Comparison of ENCODE assay signal across 15 cellular contexts in genomic region chr19:1168562-1168873, GRCh38. TPM values are rescaled to one million over a fixed set of nuclear protein-coding genes. Genes with fewer than 3 reads are reported as not detected.
A peak's percentile ranks its signal among the peaks of the same experiment; 100 is the strongest.
DNase-seq lines count a peak whose midpoint lies in the region; ATAC-seq and TF ChIP-seq lines count a peak whose summit lies in the region.
"Had no signal": no experiment of that assay in that cellular context is flagged by ENCODE, and none has a peak within 500 bp of the region (broad histone marks: within the 10 kb centered on the region; RNA-seq: fewer than 3 reads in every experiment).

No MANE protein-coding gene starts in this region.

- TF ChIP-seq EP300 in SK-N-SH (IDR thresholded peaks at IDR 0.05; ENCODE audit: borderline replicate concordance in 1 of 2, low read depth in 1 of 2, low read length in 1 of 2): no peak

- H3K36me3 ChIP-seq in SK-N-SH (replicated peaks in 1 of 2; ENCODE audit: control insufficient read depth in 1 of 2, insufficient read depth in 2 of 2, low read length in 1 of 2) (peaks cover 0 to 5% of the 10 kb centered on the region in 2 experiments), esophagus (ENCODE audit: control insufficient read depth in 2 of 2, insufficient read depth in 2 of 2, low read length in 1 of 2) (peaks cover 0 to 15% of the 10 kb centered on the region in 2 donors), neuronal stem cell (replicated peaks in 1 of 2; ENCODE audit: control insufficient read depth in 2 of 2, insufficient read depth in 2 of 2, low read length in 2 of 2) (peaks cover 9 to 22% of the 10 kb centered on the region in 2 donors), urinary bladder (ENCODE audit: insufficient read depth) (no peaks in the 10 kb centered on the region), right atrium auricular region (no peaks in the 10 kb centered on the region)

- H3K4me2 ChIP-seq in SK-N-SH (peak overlapping the region; percentile 73), neuronal stem cell (ENCODE audit: insufficient read depth, low read length, poor library complexity, severe bottlenecking) (no peak overlapping the region)

- peaks cover 4% of the 10 kb centered on the region for H3F3A ChIP-seq in SK-N-SH (replicated peaks; ENCODE audit: insufficient read depth)

- H3K79me1 ChIP-seq in neuronal stem cell (ENCODE audit: low read depth, low read length): peaks cover 35% of the 10 kb centered on the region

- H3K9me2 ChIP-seq in SK-N-SH: no peaks in the 10 kb centered on the region

- no peak overlapping the region for H4K91ac ChIP-seq in neuronal stem cell (ENCODE audit: low read depth, low read length, poor library complexity)

- H3K9me3 ChIP-seq in SK-N-SH: no peaks in the 10 kb centered on the region
- no peaks in the 10 kb centered on the region for H3K9me3 ChIP-seq in esophagus (ENCODE audit: control insufficient read depth in 2 of 2, insufficient read depth in 1 of 2, low read depth in 1 of 2, low read length in 1 of 2)
- H3K9me3 ChIP-seq in neuronal stem cell (replicated peaks in 1 of 2; ENCODE audit: control insufficient read depth in 2 of 2, insufficient read depth in 1 of 2, low read depth in 1 of 2, low read length in 2 of 2): peaks cover 3 to 13% of the 10 kb centered on the region in 2 donors
- no peaks in the 10 kb centered on the region for H3K9me3 ChIP-seq in right atrium auricular region

- peak overlapping the region; percentile 65 for H3K23ac ChIP-seq in neuronal stem cell (ENCODE audit: low read depth, low read length, poor library complexity)

- H2BK120ac ChIP-seq in neuronal stem cell (ENCODE audit: low read depth, low read length): no peak overlapping the region

- H3K27ac ChIP-seq in SK-N-SH (ENCODE audit: low read depth in 2 of 2, low read length in 1 of 2) (peak overlapping the region in 1 of 2 experiments; percentile 69; a peak in 2 of 4 replicates), esophagus (ENCODE audit: low read depth in 2 of 2, low read length in 1 of 2) (peak overlapping the region; percentile 88 to 90), neuronal stem cell (replicated peaks; ENCODE audit: low read length) (no peak overlapping the region), urinary bladder (ENCODE audit: low read depth) (no peak overlapping the region), right atrium auricular region (no peak overlapping the region)

- no peak for ATAC-seq in SK-N-SH treated with all-trans-retinoic acid at 6 μM for 48 hours
- ATAC-seq: stimulated activated naive CD8-positive, alpha-beta T cell treated with anti-CD3 and anti-CD28 coated beads, Interleukin-15, Interleukin-2, amounts not matched to agents 100 U/mL and 50 U/mL, for 24 hours had no signal

- no peak overlapping the region for H2BK15ac ChIP-seq in neuronal stem cell (ENCODE audit: low read length)

- POLR2A ChIA-PET in SK-N-SH (lab: Yijun Ruan, JAX): no interaction called here

- TF ChIP-seq CTCF in SK-N-SH (IDR thresholded peaks at IDR 0.05) (no peak), right atrium auricular region (IDR thresholded peaks at IDR 0.05) (no peak)

- H2AK5ac ChIP-seq in neuronal stem cell (ENCODE audit: low read depth, low read length): no peak overlapping the region

- no peak for DNase-seq in SK-N-SH
- no peak for DNase-seq in neuronal stem cell (ENCODE audit: low spot score)
- DNase-seq in superior temporal gyrus (ENCODE audit: extremely low spot score): no peak
- DNase-seq in stimulated activated naive CD4-positive, alpha-beta T cell (lab: John Stamatoyannopoulos, UW): no peak
- DNase-seq in right atrium auricular region (ENCODE audit: low spot score): no peak
- DNase-seq: activated naive CD8-positive, alpha-beta T cell treated with anti-CD3 and anti-CD28 coated beads for 36 hours; H9; KBM-7; NCI-H1930; stimulated activated CD4-positive, alpha-beta T cell treated with anti-CD3 and anti-CD28 coated beads, Interleukin-1b, Interleukin-23, amount 100 ng/mL, for 48 hours; stimulated activated naive CD8-positive, alpha-beta T cell treated with anti-CD3 and anti-CD28 coated beads, Interleukin-15, Interleukin-2, amounts not matched to agents 100 U/mL and 50 U/mL, for 24 hours; T-helper 17 cell had no signal

- no peak overlapping the region for H3K4ac ChIP-seq in neuronal stem cell (ENCODE audit: low read length)

- H3K4me3 ChIP-seq in SK-N-SH (ENCODE audit: low read depth in 2 of 2, low read length in 1 of 2) (no peak overlapping the region), esophagus (ENCODE audit: low read depth in 1 of 2, low read length in 2 of 2) (peak overlapping the region; percentile 32 to 46), neuronal stem cell (ENCODE audit: low read length in 2 of 2) (no peak overlapping the region), urinary bladder (ENCODE audit: low read depth, low read length) (peak overlapping the region; percentile 10), right atrium auricular region (no peak overlapping the region)

- H3K79me2 ChIP-seq in SK-N-SH (ENCODE audit: insufficient read depth): peaks cover 85% of the 10 kb centered on the region

- H2BK5ac ChIP-seq in neuronal stem cell (ENCODE audit: low read length): no peak overlapping the region

- H3K4me1 ChIP-seq in SK-N-SH (ENCODE audit: control insufficient read depth in 1 of 2, insufficient read depth in 2 of 2, low read depth in 1 of 2, low read length in 1 of 2) (peaks cover 29 to 31% of the 10 kb centered on the region in 2 experiments; a peak in 3 of 4 replicates), esophagus (ENCODE audit: control insufficient read depth in 2 of 2, insufficient read depth in 2 of 2, low read length in 1 of 2) (peaks cover 24 to 53% of the 10 kb centered on the region in 2 donors), neuronal stem cell (ENCODE audit: control insufficient read depth in 2 of 2, insufficient read depth in 1 of 2, low read depth in 1 of 2, low read length in 2 of 2) (peaks cover 15 to 19% of the 10 kb centered on the region in 2 donors), urinary bladder (ENCODE audit: insufficient read depth) (no peaks in the 10 kb centered on the region), right atrium auricular region (peaks cover 0 to 38% of the 10 kb centered on the region in 2 donors)

- H2AFZ ChIP-seq in SK-N-SH (ENCODE audit: low read depth) (no peak overlapping the region), neuronal stem cell (ENCODE audit: low read length) (no peak overlapping the region)

- no peak overlapping the region for H2BK12ac ChIP-seq in neuronal stem cell (ENCODE audit: low read length)

- peak overlapping the region; percentile 76 for H3K18ac ChIP-seq in neuronal stem cell (ENCODE audit: low read length)

- no peak for TF ChIP-seq RAD21 in SK-N-SH (IDR thresholded peaks at IDR 0.05; ENCODE audit: low read length)

- CTCF ChIA-PET in SK-N-SH (lab: Yijun Ruan, JAX): interaction anchor here (2.0 kb wide), 1 partner anchor 55 kb away, joined by 10 read pairs; no protein-coding TSS in a partner anchor

- peaks cover 34% of the 10 kb centered on the region for H4K20me1 ChIP-seq in SK-N-SH (ENCODE audit: insufficient read depth)

- H3K14ac ChIP-seq in neuronal stem cell (ENCODE audit: low read length): no peak overlapping the region

- H4K8ac ChIP-seq in neuronal stem cell (ENCODE audit: low read depth, low read length): no peak overlapping the region

- H3K9ac ChIP-seq in SK-N-SH (peak overlapping the region; percentile 45; the same call in 1 of the 2 replicates), neuronal stem cell (ENCODE audit: low read depth, low read length, poor library complexity) (no peak overlapping the region)

- H3K27me3 ChIP-seq in SK-N-SH (ENCODE audit: insufficient read depth) (no peaks in the 10 kb centered on the region), esophagus (ENCODE audit: control insufficient read depth in 1 of 2, insufficient read depth in 2 of 2, low read length in 2 of 2) (no peaks in the 10 kb centered on the region), neuronal stem cell (ENCODE audit: control insufficient read depth in 3 of 3, insufficient read depth in 3 of 3, low read depth in 1 of 3, low read length in 3 of 3) (no peaks in the 10 kb centered on the region), right atrium auricular region (no peaks in the 10 kb centered on the region)

- WGBS in SK-N-SH (ENCODE audit: low lambda C conversion rate): 93% methylated on average over 20 of the region's 22 CpGs
- WGBS in esophagus, 2 donors: 61 to 76% methylated on average over 22 of the region's 22 CpGs
- no CpG with 5 or more reads among the region's 22 CpGs for WGBS in neuronal stem cell (ENCODE audit: extremely low coverage in 2 of 2, insufficient read length in 2 of 2, insufficient replicate concordance in 1 of 2), 2 donors
- WGBS in urinary bladder: 85% methylated on average over 22 of the region's 22 CpGs

TF ChIP-seq in SK-N-SH, 30 proteins besides CTCF, POLR2A, EP300 and RAD21 (continues in another document):
- TF ChIP-seq CHD2 (IDR thresholded peaks at IDR 0.05; ENCODE audit: low read length, partially characterized antibody) (no peak), SIN3A (IDR thresholded peaks at IDR 0.05; ENCODE audit: borderline replicate concordance, low read depth, low read length) (no peak), NRF1 (IDR thresholded peaks at IDR 0.05; ENCODE audit: low read depth, low read length) (no peak), SMC3 (IDR thresholded peaks at IDR 0.05; ENCODE audit: low read depth, low read length) (no peak), RCOR1 (IDR thresholded peaks at IDR 0.05; ENCODE audit: low read length) (no peak)

TF ChIP-seq in SK-N-SH treated with all-trans-retinoic acid at 6 μM for 48 hours, 23 proteins besides CTCF, POLR2A, EP300 and RAD21 (continues in another document):
- TF ChIP-seq ZNF8 (CRISPR knock-in tag; IDR thresholded peaks at IDR 0.05): no peak
- TF ChIP-seq SNAI2 (CRISPR knock-in tag; IDR thresholded peaks at IDR 0.05): no peak

RNA-seq across cellular contexts. Expression of gene SBNO2, which starts 5.5 kb away (rescaled TPM):
- 15.7 and 18.3 TPM in 2 replicates for polyA plus RNA-seq in SK-N-SH (2012; rRNA removed)
- polyA plus RNA-seq in SK-N-SH (2012; cell fraction: cytosol; rRNA removed): 4.5 and 9.3 TPM in 2 replicates
- polyA plus RNA-seq in SK-N-SH (2012; cell fraction: nucleus; rRNA removed): 69.0 and 70.1 TPM in 2 replicates
- polyA plus RNA-seq in esophagus: 10 to 100 TPM; 43.1 to 56.5 TPM
- polyA plus RNA-seq in neuronal stem cell (2013, experiment 1 of 2): 13.3 TPM
- 13.9 TPM for polyA plus RNA-seq in neuronal stem cell (2013, experiment 2 of 2)
- 7.6 TPM for total RNA-seq in urinary bladder
- 44.8 TPM for polyA plus RNA-seq in urinary bladder
- total RNA-seq in right atrium auricular region: 10 to 100 TPM; 14.7 to 17.7 TPM

RNA-seq across cellular contexts. Expression of gene STK11, which starts 37.1 kb away (rescaled TPM):
- polyA plus RNA-seq in SK-N-SH (2012; rRNA removed) (53.5 and 55.5 TPM in 2 replicates), esophagus (10 to 100 TPM; 38.8 to 61.4 TPM), urinary bladder (56.5 TPM)
- polyA plus RNA-seq in SK-N-SH (2012; cell fraction: cytosol; rRNA removed): 27.7 and 37.8 TPM in 2 replicates
- 173 and 201 TPM in 2 replicates for polyA plus RNA-seq in SK-N-SH (2012; cell fraction: nucleus; rRNA removed)
- 35.0 TPM for polyA plus RNA-seq in neuronal stem cell (2013, experiment 1 of 2)
- polyA plus RNA-seq in neuronal stem cell (2013, experiment 2 of 2): 34.0 TPM
- total RNA-seq in urinary bladder (31.7 TPM), right atrium auricular region (10 to 100 TPM; 62.0 to 64.7 TPM)

Comparison
In these comparisons a context has a peak if more than half of its experiments do, and no peak if none do; other contexts are left out.
1. H3K27ac ChIP-seq: peak in esophagus (2 of 2); none in neuronal stem cell (single experiment), urinary bladder (single experiment) and right atrium auricular region (0 of 2).
2. H3K4me3 ChIP-seq: peak in esophagus (2 of 2) and urinary bladder (single experiment); none in SK-N-SH (0 of 2), neuronal stem cell (0 of 2) and right atrium auricular region (0 of 2).